20 cellular contexts compared by ENCODE assay signal in genomic region chr20:50314326-50314725, GRCh38.
DNase-seq lines count a peak whose midpoint lies in the region; ATAC-seq and TF ChIP-seq lines count a peak whose summit lies in the region.
"Had no signal": no experiment of that assay in that cellular context is flagged by ENCODE, and none has a peak within 500 bp of the region (broad histone marks: within the 10 kb centered on the region; RNA-seq: fewer than 3 reads in every experiment).

No MANE protein-coding gene starts in this region.

- TF ChIP-seq POLR2A in vagina (IDR thresholded peaks at IDR 0.05) = no peak

- peaks cover 14 to 21% of the 10 kb centered on the region in 2 donors for H3K27me3 Mint-ChIP-seq in natural killer cell treated with Interleukin-12 subunit alpha and Interleukin-12 subunit beta and Interleukin-15 and Interleukin-18, amount 100 ng/mL, for 72 hours
- peaks cover 40 to 76% of the 10 kb centered on the region in 2 donors for H3K27me3 Mint-ChIP-seq in natural killer cell (ENCODE audit: low read depth in 2 of 2)
- peaks cover 12% of the 10 kb centered on the region for H3K27me3 Mint-ChIP-seq in neural progenitor cell (ENCODE audit: insufficient read depth, low read depth)

- H3K4me3 Mint-ChIP-seq in natural killer cell treated with Interleukin-12 subunit alpha and Interleukin-12 subunit beta and Interleukin-15 and Interleukin-18, amount 100 ng/mL, for 72 hours = peak overlapping the region; percentile 70
- H3K4me3 Mint-ChIP-seq in natural killer cell (no peak overlapping the region), neural progenitor cell (no peak overlapping the region)
- H3K4me3 Mint-ChIP-seq: CD4-positive, CD25-positive, alpha-beta regulatory T cell; H9; IgD-negative memory B cell had no signal

- ATAC-seq in natural killer cell treated with Interleukin-12 subunit alpha and Interleukin-12 subunit beta and Interleukin-15 and Interleukin-18, amount 100 ng/mL, for 72 hours = no peak
- ATAC-seq in natural killer cell = no peak
- ATAC-seq in RWPE2 (ENCODE audit: low read depth) = no peak
- ATAC-seq: Right ventricle myocardium inferior had no signal

- H4K20me1 ChIP-seq in neural progenitor cell (ENCODE audit: low read depth) (no peaks in the 10 kb centered on the region), Karpas-422 (ENCODE audit: insufficient read depth, low read depth, low read length) (no peaks in the 10 kb centered on the region)

- H3K27me3 ChIP-seq in RWPE2 (ENCODE audit: insufficient read depth, poor library complexity, severe bottlenecking) (no peaks in the 10 kb centered on the region), neural progenitor cell (no peaks in the 10 kb centered on the region), vagina (no peaks in the 10 kb centered on the region), Karpas-422 (ENCODE audit: low read length) (no peaks in the 10 kb centered on the region)

- no peak overlapping the region for H3K9ac ChIP-seq in neural progenitor cell
- H3K9ac ChIP-seq in Karpas-422 (ENCODE audit: low read length) = no peak overlapping the region

- no peaks in the 10 kb centered on the region for H3K9me2 ChIP-seq in Karpas-422 (replicated peaks; ENCODE audit: insufficient read depth, low read length)

- H3K4me1 Mint-ChIP-seq in natural killer cell treated with Interleukin-12 subunit alpha and Interleukin-12 subunit beta and Interleukin-15 and Interleukin-18, amount 100 ng/mL, for 72 hours (ENCODE audit: low read depth in 2 of 2) = peaks cover 73 to 80% of the 10 kb centered on the region in 2 donors
- H3K4me1 Mint-ChIP-seq in natural killer cell = peaks cover 18 to 29% of the 10 kb centered on the region in 2 donors
- H3K4me1 Mint-ChIP-seq in neural progenitor cell = peaks cover 21% of the 10 kb centered on the region
- H3K4me1 Mint-ChIP-seq: CD4-positive, CD25-positive, alpha-beta regulatory T cell had no signal

- H2AFZ ChIP-seq in neural progenitor cell (replicated peaks) (no peak overlapping the region), Karpas-422 (ENCODE audit: low read length) (no peak overlapping the region)

- TF ChIP-seq CTCF in natural killer cell (IDR thresholded peaks at IDR 0.05) = no peak
- TF ChIP-seq CTCF in RWPE2 (IDR thresholded peaks at IDR 0.05; ENCODE audit: poor library complexity, severe bottlenecking) = no peak
- no peak for TF ChIP-seq CTCF in neural progenitor cell (IDR thresholded peaks at IDR 0.05)
- no peak for TF ChIP-seq CTCF in vagina (IDR thresholded peaks at IDR 0.05)

- no peaks in the 10 kb centered on the region for H3F3A ChIP-seq in neural progenitor cell (ENCODE audit: low read depth)

- H3K4me3 ChIP-seq in RWPE2 (ENCODE audit: severe bottlenecking) (no peak overlapping the region), neural progenitor cell (no peak overlapping the region), vagina (no peak overlapping the region), Karpas-422 (ENCODE audit: low read length) (no peak overlapping the region)
- H3K4me3 ChIP-seq: SK-N-MC had no signal

- peak overlapping the region; percentile 17 for H3K4me2 ChIP-seq in neural progenitor cell
- H3K4me2 ChIP-seq in Karpas-422 (ENCODE audit: low read depth, low read length, poor library complexity, severe bottlenecking) = no peak overlapping the region

- H3K27ac Mint-ChIP-seq in natural killer cell treated with Interleukin-12 subunit alpha and Interleukin-12 subunit beta and Interleukin-15 and Interleukin-18, amount 100 ng/mL, for 72 hours = peak overlapping the region; percentile 48 to 81
- H3K27ac Mint-ChIP-seq in natural killer cell (no peak overlapping the region), neural progenitor cell (peak overlapping the region; percentile 59)
- H3K27ac Mint-ChIP-seq: CD4-positive, CD25-positive, alpha-beta regulatory T cell; H9; IgD-negative memory B cell had no signal

- peaks cover 20% of the 10 kb centered on the region for H3K36me3 Mint-ChIP-seq in natural killer cell treated with Interleukin-12 subunit alpha and Interleukin-12 subunit beta and Interleukin-15 and Interleukin-18, amount 100 ng/mL, for 72 hours
- H3K36me3 Mint-ChIP-seq in natural killer cell = no peaks in the 10 kb centered on the region
- no peaks in the 10 kb centered on the region for H3K36me3 Mint-ChIP-seq in neural progenitor cell
- H3K36me3 Mint-ChIP-seq: CD4-positive, CD25-positive, alpha-beta regulatory T cell had no signal

- peaks cover 24% of the 10 kb centered on the region for H3K4me1 ChIP-seq in RWPE2 (ENCODE audit: insufficient read depth, poor library complexity, severe bottlenecking)
- H3K4me1 ChIP-seq in neural progenitor cell = peaks cover 12% of the 10 kb centered on the region
- peaks cover 22% of the 10 kb centered on the region for H3K4me1 ChIP-seq in vagina
- no peaks in the 10 kb centered on the region for H3K4me1 ChIP-seq in Karpas-422 (ENCODE audit: low read length)

- H3K36me3 ChIP-seq in RWPE2 (ENCODE audit: low read depth) (no peaks in the 10 kb centered on the region), neural progenitor cell (no peaks in the 10 kb centered on the region), vagina (no peaks in the 10 kb centered on the region), Karpas-422 (ENCODE audit: insufficient read depth, low read length) (no peaks in the 10 kb centered on the region)

- H3K9me3 ChIP-seq in RWPE2 (ENCODE audit: severe bottlenecking) (no peaks in the 10 kb centered on the region), neural progenitor cell (ENCODE audit: low read depth) (no peaks in the 10 kb centered on the region), vagina (no peaks in the 10 kb centered on the region), Karpas-422 (ENCODE audit: low read length) (no peaks in the 10 kb centered on the region)

- DNase-seq in natural killer cell treated with Interleukin-12 subunit alpha and Interleukin-12 subunit beta and Interleukin-15 and Interleukin-18, amount 100 ng/mL, for 72 hours (ENCODE audit: low spot score) = no peak
- no peak for DNase-seq in natural killer cell
- peak; percentile 64 for DNase-seq in RWPE2 (ENCODE audit: low spot score)
- DNase-seq in neural progenitor cell (ENCODE audit: low spot score) = no peak
- no peak for DNase-seq in vagina (ENCODE audit: extremely low spot score in 2 of 2)
- DNase-seq in NCI-H82 treated with DMSO at 0.1 percent for 48 hours (lab: John Stamatoyannopoulos, UW; ENCODE audit: unreplicated experiment) = no peak
- DNase-seq in Karpas-422 = no peak
- no peak for DNase-seq in NK-92 (lab: John Stamatoyannopoulos, UW; ENCODE audit: unreplicated experiment)
- DNase-seq: Calu3; CD4-positive, CD25-positive, alpha-beta regulatory T cell; DMS79; H9; NCI-H1694; NCI-H2107; NCI-H446 treated with DMSO at 0.1 percent for 48 hours; NK-92 treated with Interleukin-12 subunit alpha and Interleukin-12 subunit beta, amount 100 ng/mL, for 24 hours; OCI-M1 had no signal

- H3K27ac ChIP-seq in RWPE2 (ENCODE audit: poor library complexity, severe bottlenecking) (peak overlapping the region; percentile 80), neural progenitor cell (no peak overlapping the region), vagina (peak overlapping the region; percentile 91), Karpas-422 (ENCODE audit: low read length) (no peak overlapping the region)
- H3K27ac ChIP-seq: SK-N-MC had no signal

- intact Hi-C loops in natural killer cell (cut with micrococcal nuclease) = no loop called here
- intact Hi-C loops in vagina (cut with DNase I) = no loop called here

- no peaks in the 10 kb centered on the region for H3K79me2 ChIP-seq in neural progenitor cell (ENCODE audit: low read depth)
- H3K79me2 ChIP-seq in Karpas-422 (ENCODE audit: low read length) = no peaks in the 10 kb centered on the region

- peaks cover 3% of the 10 kb centered on the region for H3K9me3 Mint-ChIP-seq in natural killer cell treated with Interleukin-12 subunit alpha and Interleukin-12 subunit beta and Interleukin-15 and Interleukin-18, amount 100 ng/mL, for 72 hours
- H3K9me3 Mint-ChIP-seq in natural killer cell (no peaks in the 10 kb centered on the region), neural progenitor cell (no peaks in the 10 kb centered on the region)
- H3K9me3 Mint-ChIP-seq: H9 had no signal

Comparison
In these comparisons a context has a peak if more than half of its experiments do, and no peak if none do; other contexts are left out.
1. H3K27ac Mint-ChIP-seq: peak in natural killer cell treated with Interleukin-12 subunit alpha and Interleukin-12 subunit beta and Interleukin-15 and Interleukin-18, amount 100 ng/mL, for 72 hours (2 of 2) and neural progenitor cell (single experiment); none in natural killer cell (0 of 2).
2. H3K27ac ChIP-seq: peak in RWPE2 (single experiment) and vagina (single experiment); none in neural progenitor cell (single experiment) and Karpas-422 (single experiment).